In the genomic region with DNA sequence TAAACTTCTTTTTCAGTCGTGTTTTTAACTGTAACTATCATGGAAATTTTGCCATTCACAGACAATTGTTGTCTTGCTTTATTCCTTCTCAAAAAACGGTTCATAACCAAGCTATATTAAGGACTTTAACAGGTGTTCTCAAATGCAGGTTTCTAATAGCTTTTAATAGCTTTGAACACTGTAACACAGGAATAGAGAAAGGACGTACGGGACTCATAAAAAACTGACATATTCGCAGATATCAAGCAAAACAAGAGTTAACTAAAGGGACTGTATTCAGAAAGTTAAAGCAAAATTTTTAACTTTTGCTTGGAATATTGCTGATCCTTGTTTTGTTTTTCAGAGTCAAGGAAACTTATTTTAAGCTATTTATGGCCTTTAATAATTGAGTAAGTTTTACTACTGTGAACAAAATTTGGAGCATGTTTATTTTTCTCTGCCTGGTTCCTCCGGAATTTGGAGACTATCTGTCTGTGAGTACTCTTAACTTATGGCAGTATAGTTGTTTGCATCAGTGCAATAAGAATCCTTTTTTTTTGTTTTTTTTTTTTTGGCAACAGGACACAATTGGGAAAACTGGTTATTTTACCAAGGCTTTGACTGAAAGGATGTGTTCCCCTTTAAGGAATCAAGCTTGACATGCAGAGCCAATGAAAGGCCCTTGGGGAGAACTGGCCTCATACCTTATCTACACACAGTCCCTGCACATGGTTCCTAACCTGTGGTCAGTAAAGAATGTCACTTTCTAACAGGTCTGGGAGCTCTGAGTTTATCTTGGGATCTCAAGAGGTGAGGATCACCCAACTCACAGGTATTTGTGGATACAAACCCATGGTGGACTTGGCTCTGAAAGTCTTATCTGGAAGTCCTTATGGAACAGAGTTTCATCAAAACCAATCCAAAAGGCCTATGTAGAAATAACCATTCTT, we compare ENCODE assay signal across 25 cellular contexts. TPM values are rescaled to one million over a fixed set of nuclear protein-coding genes. Genes with fewer than 3 reads are reported as not detected.
DNase-seq lines count a peak whose midpoint lies in the region; ATAC-seq and TF ChIP-seq lines count a peak whose summit lies in the region.
"Had no signal": no experiment of that assay in that cellular context is flagged by ENCODE, and none has a peak within 500 bp of the region (broad histone marks: within the 10 kb centered on the region; RNA-seq: fewer than 3 reads in every experiment).

No MANE protein-coding gene starts in this region.

- ATAC-seq in SK-N-SH treated with all-trans-retinoic acid at 6 μM for 48 hours (no peak), aorta (ENCODE audit: low FRiP score) (no peak), HG03045 (IDR thresholded peaks at IDR 0.05; ENCODE audit: unreplicated experiment) (no peak)
- no peak for ATAC-seq in activated T-cell treated with anti-CD3 and anti-CD28 coated beads, Interleukin-2, amount 50 U/mL, for 4 hours
- ATAC-seq: right lobe of liver, T-helper 17 cell had no signal

- no peaks in the 10 kb centered on the region for H3K36me3 Mint-ChIP-seq in activated T-cell treated with anti-CD3 and anti-CD28 coated beads, Interleukin-2, amount 50 U/mL, for 4 hours (ENCODE audit: insufficient read depth)
- H3K36me3 Mint-ChIP-seq in activated naive CD4-positive, alpha-beta T cell treated with anti-CD3 and anti-CD28 coated beads, Interleukin-2, amount 10 ng/mL, durations not matched to agents 7 days and 5 days, result peaks cover 2% of the 10 kb centered on the region

- peaks cover 25% of the 10 kb centered on the region for H3K4me1 Mint-ChIP-seq in activated T-cell treated with anti-CD3 and anti-CD28 coated beads, Interleukin-2, amount 50 U/mL, for 4 hours (ENCODE audit: low read depth)
- peaks cover 30% of the 10 kb centered on the region for H3K4me1 Mint-ChIP-seq in activated naive CD4-positive, alpha-beta T cell treated with anti-CD3 and anti-CD28 coated beads, Interleukin-2, amount 10 ng/mL, durations not matched to agents 7 days and 5 days

- no peak overlapping the region for H3K4me3 Mint-ChIP-seq in activated T-cell treated with anti-CD3 and anti-CD28 coated beads, Interleukin-2, amount 50 U/mL, for 4 hours
- no peak overlapping the region for H3K4me3 Mint-ChIP-seq in activated naive CD4-positive, alpha-beta T cell treated with anti-CD3 and anti-CD28 coated beads, Interleukin-2, amount 10 ng/mL, durations not matched to agents 7 days and 5 days
- H3K4me3 Mint-ChIP-seq: activated T-helper 1 cell treated with anti-CD3 and anti-CD28 coated beads, Interleukin-12 subunit alpha, Interleukin-12 subunit beta, Interleukin-2, Interleukin-4 antibody, amounts not matched to agents 30 ng/mL and 10 ng/mL and 1 ng/mL, durations not matched to agents 14 hours and 24 hours and 36 hours; neural progenitor cell; stimulated activated naive CD8-positive, alpha-beta T cell treated with anti-CD3 and anti-CD28 coated beads, Interleukin-15, Interleukin-2, amounts not matched to agents 100 ng/mL and 50 ng/mL, for 24 hours; T-helper 17 cell had no signal

- no peak overlapping the region for H3K27ac Mint-ChIP-seq in activated naive CD4-positive, alpha-beta T cell treated with anti-CD3 and anti-CD28 coated beads, Interleukin-2, amount 10 ng/mL, durations not matched to agents 7 days and 5 days
- H3K27ac Mint-ChIP-seq: activated T-helper 1 cell treated with anti-CD3 and anti-CD28 coated beads, Interleukin-12 subunit alpha, Interleukin-12 subunit beta, Interleukin-2, Interleukin-4 antibody, amounts not matched to agents 30 ng/mL and 10 ng/mL and 1 ng/mL, durations not matched to agents 14 hours and 24 hours and 36 hours; neural progenitor cell; stimulated activated naive CD8-positive, alpha-beta T cell treated with anti-CD3 and anti-CD28 coated beads, Interleukin-15, Interleukin-2, amounts not matched to agents 100 ng/mL and 50 ng/mL, for 24 hours; T-helper 17 cell had no signal

- H3K36me3 ChIP-seq in SK-N-SH (replicated peaks in 1 of 2; ENCODE audit: control insufficient read depth in 1 of 2, insufficient read depth in 2 of 2, low read length in 1 of 2) (no peaks in the 10 kb centered on the region), aorta (ENCODE audit: control insufficient read depth in 1 of 2, insufficient read depth in 2 of 2, low read length in 1 of 2) (no peaks in the 10 kb centered on the region)
- H3K36me3 ChIP-seq: BE2C, neural progenitor cell, right lobe of liver, SJSA1, tibial artery had no signal

- H3F3A ChIP-seq in SK-N-SH (replicated peaks; ENCODE audit: insufficient read depth), result no peaks in the 10 kb centered on the region

- no peaks in the 10 kb centered on the region for H3K27me3 Mint-ChIP-seq in activated T-cell treated with anti-CD3 and anti-CD28 coated beads, Interleukin-2, amount 50 U/mL, for 4 hours (ENCODE audit: low read depth)
- no peaks in the 10 kb centered on the region for H3K27me3 Mint-ChIP-seq in activated naive CD4-positive, alpha-beta T cell treated with anti-CD3 and anti-CD28 coated beads, Interleukin-2, amount 10 ng/mL, durations not matched to agents 7 days and 5 days
- H3K27me3 Mint-ChIP-seq: stimulated activated naive CD8-positive, alpha-beta T cell treated with anti-CD3 and anti-CD28 coated beads, Interleukin-15, Interleukin-2, amounts not matched to agents 100 ng/mL and 50 ng/mL, for 24 hours; T-helper 17 cell had no signal

- no peaks in the 10 kb centered on the region for H3K79me2 ChIP-seq in SK-N-SH (ENCODE audit: insufficient read depth)

- DNase-seq in SK-N-SH (no peak), OCI-M1 (lab: John Stamatoyannopoulos, UW) (peak; percentile 89), fibroblast of peridontal ligament (ENCODE audit: extremely low read depth) (peak; percentile 16), aorta (no peak)
- DNase-seq in activated T-cell treated with anti-CD3 and anti-CD28 coated beads, Interleukin-2, amount 50 U/mL, for 4 hours, result no peak
- DNase-seq in activated naive CD4-positive, alpha-beta T cell treated with anti-CD3 and anti-CD28 coated beads, Interleukin-2, amount 10 ng/mL, durations not matched to agents 7 days and 5 days, result no peak
- DNase-seq: 8988T; activated CD4-positive, alpha-beta T cell treated with anti-CD3 and anti-CD28 coated beads for 48 hours; activated naive CD4-positive, alpha-beta T cell treated with anti-CD3 and anti-CD28 coated beads, Interleukin-2, amount 50 U/mL, for 16 hours; BE2C; COR-L47; MV-4-11; NCI-H510A treated with DMSO at 0.1 percent for 48 hours; posterior cingulate gyrus; right lobe of liver; T-helper 17 cell; tibial artery had no signal

- POLR2A ChIA-PET in SK-N-SH (lab: Yijun Ruan, JAX), result no interaction called here

- no peaks in the 10 kb centered on the region for H3K9me2 ChIP-seq in SK-N-SH

- TF ChIP-seq EP300 in SK-N-SH (IDR thresholded peaks at IDR 0.05; ENCODE audit: borderline replicate concordance in 1 of 2, low read depth in 1 of 2, low read length in 1 of 2), result no peak

- CTCF ChIA-PET in SK-N-SH (lab: Yijun Ruan, JAX), result interaction anchor here (1.1 kb wide), 1 partner anchor 51 kb away, joined by 5 read pairs; no protein-coding TSS in a partner anchor
- CTCF ChIA-PET in activated naive CD4-positive, alpha-beta T cell treated with anti-CD3 and anti-CD28 coated beads, Interleukin-2, amount 10 ng/mL, durations not matched to agents 7 days and 5 days (lab: Charles Lee), result no interaction called here

- H3K9me3 ChIP-seq in SK-N-SH (no peaks in the 10 kb centered on the region), aorta (ENCODE audit: control insufficient read depth, low read length) (no peaks in the 10 kb centered on the region)
- H3K9me3 ChIP-seq: BE2C, right lobe of liver, SJSA1, tibial artery had no signal

- intact Hi-C loops in aorta (cut with DNase I), result no loop called here

- H3K27me3 ChIP-seq in SK-N-SH (ENCODE audit: insufficient read depth), result no peaks in the 10 kb centered on the region
- H3K27me3 ChIP-seq in aorta (ENCODE audit: control insufficient read depth in 1 of 2, insufficient read depth in 2 of 2, low read length in 1 of 2), result no peaks in the 10 kb centered on the region
- H3K27me3 ChIP-seq: BE2C, neural progenitor cell, right lobe of liver, SJSA1, tibial artery had no signal

- no peaks in the 10 kb centered on the region for H4K20me1 ChIP-seq in SK-N-SH (ENCODE audit: insufficient read depth)

- no peak for TF ChIP-seq CTCF in SK-N-SH (IDR thresholded peaks at IDR 0.05)

- H3K9me3 Mint-ChIP-seq in activated T-cell treated with anti-CD3 and anti-CD28 coated beads, Interleukin-2, amount 50 U/mL, for 4 hours, result no peaks in the 10 kb centered on the region
- H3K9me3 Mint-ChIP-seq in activated naive CD4-positive, alpha-beta T cell treated with anti-CD3 and anti-CD28 coated beads, Interleukin-2, amount 10 ng/mL, durations not matched to agents 7 days and 5 days, result no peaks in the 10 kb centered on the region
- H3K9me3 Mint-ChIP-seq: activated T-helper 1 cell treated with anti-CD3 and anti-CD28 coated beads, Interleukin-12 subunit alpha, Interleukin-12 subunit beta, Interleukin-2, Interleukin-4 antibody, amounts not matched to agents 30 ng/mL and 10 ng/mL and 1 ng/mL, durations not matched to agents 14 hours and 24 hours and 36 hours; stimulated activated naive CD8-positive, alpha-beta T cell treated with anti-CD3 and anti-CD28 coated beads, Interleukin-15, Interleukin-2, amounts not matched to agents 100 ng/mL and 50 ng/mL, for 24 hours had no signal

- TF ChIP-seq RAD21 in SK-N-SH (IDR thresholded peaks at IDR 0.05; ENCODE audit: low read length), result no peak

- no peak overlapping the region for H3K4me2 ChIP-seq in SK-N-SH
- H3K4me2 ChIP-seq: KMS-11, neural progenitor cell had no signal

- H3K4me1 ChIP-seq in SK-N-SH (ENCODE audit: control insufficient read depth in 1 of 2, insufficient read depth in 2 of 2, low read depth in 1 of 2, low read length in 1 of 2), result no peaks in the 10 kb centered on the region; a peak in 1 of 4 replicates
- H3K4me1 ChIP-seq in aorta (ENCODE audit: control insufficient read depth in 1 of 2, insufficient read depth in 2 of 2, low read length in 2 of 2), result no peaks in the 10 kb centered on the region
- H3K4me1 ChIP-seq: BE2C, neural progenitor cell had no signal

- H3K4me3 ChIP-seq in SK-N-SH (ENCODE audit: low read depth in 2 of 2, low read length in 1 of 2), result no peak overlapping the region
- no peak overlapping the region for H3K4me3 ChIP-seq in aorta (ENCODE audit: low read length in 2 of 2)
- H3K4me3 ChIP-seq: neural progenitor cell, right lobe of liver, SJSA1, tibial artery had no signal

- H3K27ac ChIP-seq in SK-N-SH (ENCODE audit: low read depth in 2 of 2, low read length in 1 of 2), result no peak overlapping the region
- H3K27ac ChIP-seq in aorta (ENCODE audit: low read depth in 1 of 2, low read length in 2 of 2), result no peak overlapping the region
- H3K27ac ChIP-seq: KMS-11, neural progenitor cell, right lobe of liver, SJSA1, VCaP had no signal

- no peak overlapping the region for H2AFZ ChIP-seq in SK-N-SH (ENCODE audit: low read depth)
- H2AFZ ChIP-seq: neural progenitor cell had no signal

- no peak overlapping the region for H3K9ac ChIP-seq in SK-N-SH
- H3K9ac ChIP-seq: KMS-11, neural progenitor cell had no signal

- WGBS in SK-N-SH (ENCODE audit: low lambda C conversion rate), result 81% methylated on average over 6 of the region's 6 CpGs
- 79 to 81% methylated on average over 6 of the region's 6 CpGs for WGBS in aorta, 2 donors

RNA-seq across cellular contexts. Expression of a gene that starts 5.8 kb away (rescaled TPM):
- 56.0 and 92.5 TPM in 2 replicates for polyA plus RNA-seq in SK-N-SH (2012; rRNA removed)
- polyA plus RNA-seq in SK-N-SH (2012; cell fraction: cytosol; rRNA removed), result 72.8 and 79.0 TPM in 2 replicates
- 74.1 and 204 TPM in 2 replicates for polyA plus RNA-seq in SK-N-SH (2012; cell fraction: nucleus; rRNA removed)
- 100 to 1,000 TPM; 189 to 210 TPM for total RNA-seq in aorta
- polyA plus RNA-seq in aorta, result 100 to 1,000 TPM in 1 of 2 donors, 10 to 100 TPM in 1; 56.3 to 153 TPM
- total RNA-seq in activated T-cell treated with anti-CD3 and anti-CD28 coated beads, Interleukin-2, amount 50 U/mL, for 4 hours, result 10 to 100 TPM; 58.0 to 69.8 (median 63.5) TPM

Comparison
In these comparisons a context has a peak if more than half of its experiments do, and no peak if none do; other contexts are left out.
1. DNase-seq: peak in OCI-M1 (single experiment) and fibroblast of peridontal ligament (single experiment); none in SK-N-SH (single experiment), aorta (0 of 2), activated T-cell treated with anti-CD3 and anti-CD28 coated beads, Interleukin-2, amount 50 U/mL, for 4 hours (single experiment) and activated naive CD4-positive, alpha-beta T cell treated with anti-CD3 and anti-CD28 coated beads, Interleukin-2, amount 10 ng/mL, durations not matched to agents 7 days and 5 days (single experiment).